15 cellular contexts compared by ENCODE assay signal in genomic region chr17:73293031-73293430, GRCh38. TPM values are rescaled to one million over a fixed set of nuclear protein-coding genes. Genes with fewer than 3 reads are reported as not detected.
DNase-seq lines count a peak whose midpoint lies in the region; ATAC-seq and TF ChIP-seq lines count a peak whose summit lies in the region.
"Had no signal": no experiment of that assay in that cellular context is flagged by ENCODE, and none has a peak within 500 bp of the region (broad histone marks: within the 10 kb centered on the region; RNA-seq: fewer than 3 reads in every experiment).

No MANE protein-coding gene starts in this region.

- TF ChIP-seq EP300 in transverse colon (IDR thresholded peaks at IDR 0.05; ENCODE audit: low read depth), result no peak

- H3K9me3 Mint-ChIP-seq in nephron, result no peaks in the 10 kb centered on the region
- H3K9me3 Mint-ChIP-seq: activated T-cell treated with anti-CD3 and anti-CD28 coated beads, Interleukin-2, amount 50 U/mL, for 24 hours had no signal

- no peaks in the 10 kb centered on the region for H3K27me3 ChIP-seq in duodenal mucosa (ENCODE audit: control insufficient read depth in 1 of 2, insufficient read depth in 2 of 2, low read length in 2 of 2)
- H3K27me3 ChIP-seq in transverse colon, result no peaks in the 10 kb centered on the region

- H3K4me3 Mint-ChIP-seq in nephron, result no peak overlapping the region
- H3K4me3 Mint-ChIP-seq: activated T-cell treated with anti-CD3 and anti-CD28 coated beads, Interleukin-2, amount 50 U/mL, for 24 hours had no signal

- POLR2A ChIA-PET in RWPE1 (lab: Yijun Ruan, JAX; ENCODE audit: low non-redundant PET), result no interaction called here

- peaks cover 2 to 3% of the 10 kb centered on the region in 2 donors for H3K36me3 ChIP-seq in duodenal mucosa (ENCODE audit: control insufficient read depth in 1 of 2, insufficient read depth in 2 of 2, low read length in 2 of 2)
- H3K36me3 ChIP-seq in transverse colon, result no peaks in the 10 kb centered on the region

- H3K4me1 Mint-ChIP-seq in nephron, result peaks cover 54% of the 10 kb centered on the region

- ATAC-seq in GM19467 (IDR thresholded peaks at IDR 0.05; ENCODE audit: unreplicated experiment) (no peak), HG02884 (IDR thresholded peaks at IDR 0.05; ENCODE audit: unreplicated experiment) (no peak), HG02840 (IDR thresholded peaks at IDR 0.05; ENCODE audit: low FRiP score, unreplicated experiment) (no peak)

- TF ChIP-seq CTCF in RWPE1 (conservative IDR thresholded peaks at IDR 0.05; ENCODE audit: low read depth) (no peak), nephron (IDR thresholded peaks at IDR 0.05; ENCODE audit: unreplicated experiment in 3 of 3) (no peak), transverse colon (IDR thresholded peaks at IDR 0.05) (no peak)

- no peak for DNase-seq in RWPE1 (ENCODE audit: low spot score)
- DNase-seq in transverse colon, result no peak
- no peak for DNase-seq in stimulated activated CD4-positive, alpha-beta T cell treated with anti-CD3 and anti-CD28 coated beads, Interleukin-1b, Interleukin-23, amount 100 ng/mL, for 48 hours
- DNase-seq: activated T-cell treated with anti-CD3 and anti-CD28 coated beads, Interleukin-2, amount 50 U/mL, for 24 hours; MM.1S; NCI-H446 treated with DMSO at 0.1 percent for 48 hours; SIG-M5; WERI-Rb-1 had no signal

- H3K27ac Mint-ChIP-seq in nephron, result peak overlapping the region in 2 of 3 experiments; percentile 41 to 56
- H3K27ac Mint-ChIP-seq: activated T-cell treated with anti-CD3 and anti-CD28 coated beads, Interleukin-2, amount 50 U/mL, for 24 hours had no signal

- peaks cover 13% of the 10 kb centered on the region for H3K36me3 Mint-ChIP-seq in nephron (ENCODE audit: low read depth)

- H3K4me1 ChIP-seq in duodenal mucosa (ENCODE audit: control insufficient read depth in 1 of 2, insufficient read depth in 2 of 2, low read length in 2 of 2), result peaks cover 50 to 60% of the 10 kb centered on the region in 2 donors
- peaks cover 58 to 82% (median 65%) of the 10 kb centered on the region in 4 donors for H3K4me1 ChIP-seq in transverse colon

- CTCF ChIA-PET in RWPE1 (lab: Yijun Ruan, JAX), result no interaction called here

- H3K4me3 ChIP-seq in duodenal mucosa (ENCODE audit: low read depth in 1 of 2, low read length in 2 of 2) (no peak overlapping the region), transverse colon (no peak overlapping the region)

- no peaks in the 10 kb centered on the region for H3K27me3 Mint-ChIP-seq in nephron (ENCODE audit: low read depth)

- H3K9ac ChIP-seq in duodenal mucosa (ENCODE audit: low read depth in 1 of 2, low read length in 2 of 2), result no peak overlapping the region

- WGBS in transverse colon (ENCODE audit: low coverage in 1 of 2), 2 donors, result 75 to 86% methylated on average over 3 to 11 of the region's 11 CpGs

- H3K27ac ChIP-seq in RWPE1 (peak overlapping the region; percentile 93), duodenal mucosa (ENCODE audit: low read depth, low read length) (peak overlapping the region; percentile 30), transverse colon (peak overlapping the region; percentile 83 to 90 (median 86))
- H3K27ac ChIP-seq: WERI-Rb-1 had no signal

- in situ Hi-C loops in transverse colon (cut with MboI; ENCODE audit: low pct_ligation_motif_present in 1 of 4, low pct_unique_long_range_greater_than_20kb in 1 of 4, low sequenced_read_pairs in 3 of 4), result no loop called here

- intact Hi-C loops in transverse colon (cut with DNase I; ENCODE audit: low total_unique reads), result no loop called here

- no peak for TF ChIP-seq POLR2A in transverse colon (IDR thresholded peaks at IDR 0.05)

- H3K9me3 ChIP-seq in duodenal mucosa (ENCODE audit: control insufficient read depth in 1 of 2, low read length in 2 of 2), result no peaks in the 10 kb centered on the region
- no peaks in the 10 kb centered on the region for H3K9me3 ChIP-seq in transverse colon

RNA-seq across cellular contexts. Expression of gene CDC42EP4, which starts 18.8 kb away (rescaled TPM):
- 10 to 100 TPM; 54.9 to 75.6 (median 69.6) TPM for total RNA-seq in transverse colon

RNA-seq across cellular contexts. Expression of gene CPSF4L, which starts 31.4 kb away (rescaled TPM):
- not detected for total RNA-seq in transverse colon
- total RNA-seq: lung microvascular endothelial cell, renal cortical epithelial cell had no signal

Comparison
In these comparisons a context has a peak if more than half of its experiments do, and no peak if none do; other contexts are left out.
1. H3K27ac ChIP-seq: peak in every context shown above with its lines; median percentile 93 in RWPE1; 86 in transverse colon; 30 in duodenal mucosa.